Comparison of ENCODE assay signal across 8 cellular contexts in the genomic region with DNA sequence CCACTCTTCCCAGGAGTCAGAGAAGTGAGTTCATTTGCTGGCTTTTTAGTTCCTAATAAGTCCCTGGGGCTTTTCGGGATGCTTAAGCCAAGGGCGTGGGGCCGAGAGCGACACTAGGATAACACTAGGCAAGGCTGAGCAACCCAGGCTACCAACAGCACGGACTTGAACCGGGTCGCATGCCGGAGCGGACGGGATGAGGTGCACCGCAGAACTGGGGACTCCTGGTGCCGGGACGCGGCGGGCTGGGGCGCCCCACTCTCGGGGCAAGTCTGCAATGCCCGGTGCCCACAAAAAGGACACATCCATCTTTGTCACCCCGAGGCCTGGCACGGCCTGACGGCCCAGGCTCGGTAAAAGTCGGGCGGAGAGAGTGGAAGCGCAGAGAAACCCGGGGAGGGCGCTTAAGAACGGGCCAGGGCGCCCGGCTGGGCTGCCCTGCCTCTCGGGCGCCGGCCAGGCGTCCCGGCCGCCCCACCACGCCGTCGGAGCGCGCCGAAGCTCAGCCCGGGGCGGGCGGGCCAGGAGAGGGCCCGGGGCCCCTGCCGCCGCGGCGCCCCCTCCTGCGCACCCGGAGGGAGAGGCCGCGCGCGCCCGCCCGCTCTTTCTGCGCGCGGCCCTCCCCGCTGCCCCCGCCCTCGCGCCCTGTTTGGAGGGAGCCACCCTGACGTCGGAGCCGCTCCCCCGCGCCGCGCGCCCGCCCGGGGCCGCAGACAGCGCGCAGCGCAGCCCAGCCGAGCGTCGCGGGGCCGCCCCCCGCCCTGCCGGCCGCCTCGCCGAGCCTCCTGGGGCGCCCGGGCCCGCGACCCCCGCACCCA. TPM values are rescaled to one million over a fixed set of nuclear protein-coding genes. Genes with fewer than 3 reads are reported as not detected.
DNase-seq lines count a peak whose midpoint lies in the region; ATAC-seq and TF ChIP-seq lines count a peak whose summit lies in the region.

A gene with protein sequence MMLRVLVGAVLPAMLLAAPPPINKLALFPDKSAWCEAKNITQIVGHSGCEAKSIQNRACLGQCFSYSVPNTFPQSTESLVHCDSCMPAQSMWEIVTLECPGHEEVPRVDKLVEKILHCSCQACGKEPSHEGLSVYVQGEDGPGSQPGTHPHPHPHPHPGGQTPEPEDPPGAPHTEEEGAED (plus strand): TSS at position 710 of the 818 bp plus-strand sequence. CDS start 10,720 bp downstream, outside the sequence.

- CTCF ChIA-PET in Caco-2 (lab: Charles Lee): interaction anchor here (0.6 to 1.5 kb wide), 3 partner anchors 10 to 157 kb away, joined by 3 to 4 read pairs (median 3); no protein-coding TSS in a partner anchor

- POLR2A ChIA-PET in Caco-2 (lab: Charles Lee): no interaction called here

- peak within 1 kb of the TSS; percentile 95 for H3K4me3 Mint-ChIP-seq in Caco-2 (ENCODE audit: unreplicated experiment)

- H3K36me3 ChIP-seq in Caco-2 (ENCODE audit: control insufficient read depth, insufficient read depth, low read length) (no peaks in the 10 kb centered on the region), WERI-Rb-1 (no peaks in the 10 kb centered on the region)

- no peak for ATAC-seq in GM18511 (IDR thresholded peaks at IDR 0.05; ENCODE audit: unreplicated experiment)

- DNase-seq in Caco-2 (peak; percentile 51 to 72), HK-2 (ENCODE audit: unreplicated experiment) (peak; percentile 61), WERI-Rb-1 (peak; percentile 62), cardiac fibroblast (ENCODE audit: low read depth in 2 of 2) (peak; percentile 45 to 79), iris pigment epithelial cell (ENCODE audit: low read depth) (peak; percentile 75), NCI-H2029 treated with DMSO at 0.1 percent for 48 hours (lab: John Stamatoyannopoulos, UW) (no peak)
- DNase-seq in stimulated activated CD4-positive, alpha-beta T cell treated with anti-CD3 and anti-CD28 coated beads, Interleukin-12 subunit alpha, Interleukin-12 subunit beta, amount 100 ng/mL, for 4 hours: peak; percentile 68

- H3K27me3 ChIP-seq in Caco-2 (replicated peaks; ENCODE audit: control insufficient read depth, insufficient read depth, low read length): no peaks in the 10 kb centered on the region
- H3K27me3 ChIP-seq in WERI-Rb-1 (ENCODE audit: insufficient read depth, low read depth, severe bottlenecking): no peaks in the 10 kb centered on the region

- no peaks in the 10 kb centered on the region for H3K27me3 Mint-ChIP-seq in Caco-2 (ENCODE audit: insufficient read depth, unreplicated experiment)

- peaks cover 6% of the 10 kb centered on the region for H3K36me3 Mint-ChIP-seq in Caco-2 (ENCODE audit: insufficient read depth, unreplicated experiment)

- no peaks in the 10 kb centered on the region for H3K9me3 ChIP-seq in Caco-2
- H3K9me3 ChIP-seq in WERI-Rb-1 (ENCODE audit: severe bottlenecking): no peaks in the 10 kb centered on the region

- H3K9me3 Mint-ChIP-seq in Caco-2 (ENCODE audit: unreplicated experiment): no peaks in the 10 kb centered on the region

- intact Hi-C loops in Caco-2 (cut with micrococcal nuclease; ENCODE audit: unreplicated experiment): no loop called here

- H3K27ac Mint-ChIP-seq in Caco-2 (ENCODE audit: unreplicated experiment): peak within 1 kb of the TSS; percentile 76

- H3K4me1 Mint-ChIP-seq in Caco-2 (ENCODE audit: low read depth, unreplicated experiment): no peaks in the 10 kb centered on the region

- no TSS peak for BruUV-seq in Caco-2 (replicated peaks; lab: Mats Ljungman, UMichigan)

- H3K4me3 ChIP-seq in Caco-2 (ENCODE audit: low read depth, low read length) (peak within 1 kb of the TSS; percentile 77), WERI-Rb-1 (ENCODE audit: low read depth, low read length) (peak within 1 kb of the TSS; percentile 45), cardiac fibroblast (replicated peaks in 1 of 2; ENCODE audit: low read depth in 2 of 2, low read length in 2 of 2) (peak within 1 kb of the TSS; percentile 77)

- H3K27ac ChIP-seq in WERI-Rb-1: no peak within 1 kb of the TSS

- TF ChIP-seq CTCF in Caco-2 (IDR thresholded peaks at IDR 0.05; ENCODE audit: insufficient read depth in 1 of 2, low read depth in 1 of 2, low read length in 1 of 2, severe bottlenecking in 1 of 2, unreplicated experiment in 1 of 2) (no peak), WERI-Rb-1 (IDR thresholded peaks at IDR 0.05; ENCODE audit: low read depth, low read length) (no peak), cardiac fibroblast (IDR thresholded peaks at IDR 0.05; ENCODE audit: low read depth, low read length) (no peak)

- H3K4me1 ChIP-seq in Caco-2: peaks cover 11% of the 10 kb centered on the region

RNA-seq across cellular contexts. Expression of the gene that starts here (rescaled TPM):
- 23.0 and 24.0 TPM in 2 replicates for total RNA-seq in Caco-2 (2022)
